ENCODE assay signal across 8 cellular contexts in the genomic region with DNA sequence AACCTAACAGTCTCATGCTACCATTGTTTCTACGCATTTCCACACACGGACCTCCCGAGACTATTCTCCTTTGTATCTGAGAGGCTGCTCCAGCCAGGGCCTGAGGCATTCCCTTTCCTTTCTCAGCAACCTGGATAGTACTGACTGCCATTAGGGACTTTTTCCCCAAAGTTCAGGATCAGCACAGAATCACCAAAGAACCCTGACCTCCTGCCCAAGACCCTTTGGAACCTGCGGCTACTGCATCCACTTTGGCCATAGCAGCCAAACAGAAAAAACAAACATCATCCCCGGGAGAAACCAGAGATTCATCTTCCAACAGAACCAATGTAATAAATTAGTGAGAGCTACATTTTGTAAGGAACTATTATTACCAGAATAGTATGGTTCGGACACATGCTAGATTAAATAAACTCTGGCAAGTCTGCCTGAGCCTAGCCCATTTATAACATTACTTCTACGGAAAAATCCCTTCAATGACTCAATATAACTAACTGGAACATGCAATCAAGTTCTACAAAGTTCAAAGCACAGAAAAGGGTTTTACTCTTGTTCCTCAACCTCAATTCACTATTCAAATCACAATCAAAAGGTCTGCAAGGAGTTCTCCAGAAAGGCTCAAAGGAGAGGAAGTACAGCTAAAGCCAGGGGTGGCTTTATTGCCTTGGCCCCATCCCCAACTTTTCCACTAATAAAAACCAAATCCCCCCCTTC. TPM values are rescaled to one million over a fixed set of nuclear protein-coding genes. Genes with fewer than 3 reads are reported as not detected.
A peak's percentile ranks its signal among the peaks of the same experiment; 100 is the strongest.
DNase-seq lines count a peak whose midpoint lies in the region; ATAC-seq and TF ChIP-seq lines count a peak whose summit lies in the region.

No MANE protein-coding gene starts in this region.

- H3K4me2 ChIP-seq in neural progenitor cell, result no peak overlapping the region

- peaks cover 30% of the 10 kb centered on the region for H3K79me2 ChIP-seq in neural progenitor cell (ENCODE audit: low read depth)

- H3F3A ChIP-seq in neural progenitor cell (ENCODE audit: low read depth), result no peaks in the 10 kb centered on the region

- H3K4me1 Mint-ChIP-seq in neural progenitor cell, result peaks cover 32% of the 10 kb centered on the region

- H3K27me3 ChIP-seq in A673 (replicated peaks; ENCODE audit: insufficient read depth, low read depth, low read length, poor library complexity) (no peaks in the 10 kb centered on the region), neural progenitor cell (no peaks in the 10 kb centered on the region)

- CTCF ChIA-PET in A673 (lab: Charles Lee), result no interaction called here

- POLR2A ChIA-PET in A673 (lab: Charles Lee; ENCODE audit: low non-redundant PET), result no interaction called here

- no peaks in the 10 kb centered on the region for H3K27me3 Mint-ChIP-seq in neural progenitor cell (ENCODE audit: insufficient read depth, low read depth)

- no peak overlapping the region for H3K4me3 ChIP-seq in A673 (ENCODE audit: low read depth, low read length, poor library complexity, severe bottlenecking)
- H3K4me3 ChIP-seq in Jurkat, Clone E6-1 (ENCODE audit: low read length), result peak overlapping the region; percentile 34
- H3K4me3 ChIP-seq in coronary artery, result no peak overlapping the region
- no peak overlapping the region for H3K4me3 ChIP-seq in neural progenitor cell

- peak overlapping the region; percentile 90 for H3K27ac Mint-ChIP-seq in neural progenitor cell

- H3K4me1 ChIP-seq in A673 (ENCODE audit: insufficient read depth, low read length, poor library complexity, severe bottlenecking) (peaks cover 38% of the 10 kb centered on the region), neural progenitor cell (peaks cover 8% of the 10 kb centered on the region)

- no peak for TF ChIP-seq CTCF in A673 (conservative IDR thresholded peaks at IDR 0.05; ENCODE audit: low read depth, low read length)
- TF ChIP-seq CTCF in coronary artery (IDR thresholded peaks at IDR 0.05), result no peak
- no peak for TF ChIP-seq CTCF in neural progenitor cell (IDR thresholded peaks at IDR 0.05)

- intact Hi-C loops in A673 (cut with micrococcal nuclease; ENCODE audit: unreplicated experiment), result no loop called here

- ATAC-seq in GM21528 (IDR thresholded peaks at IDR 0.05; ENCODE audit: low FRiP score, unreplicated experiment) (no peak), GM21737 (IDR thresholded peaks at IDR 0.05; ENCODE audit: unreplicated experiment) (no peak)

- H3K27ac ChIP-seq in A673 (ENCODE audit: low read depth, low read length, poor library complexity, severe bottlenecking) (peak overlapping the region; percentile 75), coronary artery (peak overlapping the region; percentile 71 to 78), neural progenitor cell (no peak overlapping the region)

- BruUV-seq in A673 (replicated peaks; lab: Mats Ljungman, UMichigan), result no TSS peak

- H3K36me3 ChIP-seq in A673 (ENCODE audit: insufficient read depth, low read length, poor library complexity, severe bottlenecking) (no peaks in the 10 kb centered on the region), neural progenitor cell (no peaks in the 10 kb centered on the region)

- H3K9me3 ChIP-seq in A673 (ENCODE audit: low read depth, low read length, poor library complexity, severe bottlenecking) (no peaks in the 10 kb centered on the region), neural progenitor cell (ENCODE audit: low read depth) (no peaks in the 10 kb centered on the region)

- H3K9me3 Mint-ChIP-seq in neural progenitor cell, result no peaks in the 10 kb centered on the region

- no peak overlapping the region for H2AFZ ChIP-seq in neural progenitor cell (replicated peaks)

- peak overlapping the region; percentile 30 for H3K4me3 Mint-ChIP-seq in neural progenitor cell

- no peak overlapping the region for H3K9ac ChIP-seq in neural progenitor cell

- H3K36me3 Mint-ChIP-seq in neural progenitor cell, result peaks cover 21% of the 10 kb centered on the region

- H4K20me1 ChIP-seq in neural progenitor cell (ENCODE audit: low read depth), result peaks cover 7% of the 10 kb centered on the region

- DNase-seq in A673 (ENCODE audit: low spot score) (no peak), coronary artery (ENCODE audit: low spot score) (no peak), neural progenitor cell (ENCODE audit: low spot score) (no peak), SIG-M5 treated with dmso at 0.1 percent for 504 hours (lab: John Stamatoyannopoulos, UW; ENCODE audit: unreplicated experiment) (no peak), NCI-H2227 treated with DMSO at 0.1 percent for 48 hours (lab: John Stamatoyannopoulos, UW) (no peak)
- no peak for DNase-seq in Jurkat, Clone E6-1 (ENCODE audit: low read depth, low spot score)

RNA-seq across cellular contexts. Expression of a gene that starts 51.8 kb away (rescaled TPM):
- total RNA-seq in A673 (2021) (22.5 and 24.0 TPM in 2 replicates), neural progenitor cell (ENCODE audit: low replicate concordance) (32.1 and 35.5 TPM in 2 replicates)
- 12.4 TPM for polyA plus RNA-seq in Jurkat, Clone E6-1 (2012; ENCODE audit: insufficient read depth, insufficient read length)
